8 cellular contexts compared by ENCODE assay signal in genomic region chr3:184017672-184018423, GRCh38. TPM values are rescaled to one million over a fixed set of nuclear protein-coding genes. Genes with fewer than 3 reads are reported as not detected.
DNase-seq lines count a peak whose midpoint lies in the region; ATAC-seq, FAIRE-seq and TF ChIP-seq lines count a peak whose summit lies in the region.

ABCC5 (minus strand) TSS chr3:184017884; CDS start chr3:184014392, 3,492 bp downstream.

- peak; percentile 95 for ATAC-seq in GM19468 (IDR thresholded peaks at IDR 0.05; ENCODE audit: extremely low read depth, unreplicated experiment)

- no peaks in the 10 kb centered on the region for H3K9me3 ChIP-seq in H1 (ENCODE audit: insufficient read depth in 2 of 2, low read depth in 1 of 2, low read length in 1 of 2)

- H3K79me1 ChIP-seq in H1 (ENCODE audit: low read depth, low read length) (no peaks in the 10 kb centered on the region; the same call in 1 of the 2 replicates), mesendoderm (ENCODE audit: low read length) (peaks cover 14% of the 10 kb centered on the region)

- H2BK5ac ChIP-seq in H1 (ENCODE audit: low read depth, low read length) (peak within 1 kb of the TSS; percentile 94), mesendoderm (ENCODE audit: low read length) (peak within 1 kb of the TSS; percentile 49)

- H3K9ac ChIP-seq in H1 (replicated peaks in 1 of 4; ENCODE audit: extremely low read depth in 1 of 4, low read depth in 3 of 4, low read length in 3 of 4), result peak within 1 kb of the TSS; percentile 65 to 91 (median 87)
- H3K9ac ChIP-seq in mesendoderm (ENCODE audit: low read length), result peak within 1 kb of the TSS; percentile 96

- 2% methylated on average over 52 of the region's 55 CpGs; no CpG with 5 or more reads in 1 of the 2 experiments for WGBS in H1 (ENCODE audit: extremely low coverage in 1 of 2, insufficient coverage in 1 of 2, insufficient read length in 1 of 2, insufficient replicate concordance in 2 of 2, low coverage in 1 of 2, low lambda C conversion rate in 2 of 2, missing lambda C conversion rate in 1 of 2), 2 experiments
- no CpG with 5 or more reads among the region's 55 CpGs for WGBS in mesendoderm (ENCODE audit: extremely low coverage, insufficient coverage, low lambda C conversion rate)

- H2AK5ac ChIP-seq in H1 (ENCODE audit: low read depth, low read length) (0 out of 2 replicates have a peak within 1 kb of the TSS, but pooled peaks have one; percentile 0), mesendoderm (ENCODE audit: low read length) (peak within 1 kb of the TSS; percentile 22)

- H4K5ac ChIP-seq in H1 (ENCODE audit: insufficient read length, low read depth, low read length), result peak within 1 kb of the TSS; percentile 79
- H4K5ac ChIP-seq in mesendoderm (ENCODE audit: low read length), result no peak within 1 kb of the TSS

- H3K4me2 ChIP-seq in H1 (ENCODE audit: insufficient read depth in 1 of 2, low read depth in 2 of 2, low read length in 2 of 2), result peak within 1 kb of the TSS; percentile 66 to 88
- H3K4me2 ChIP-seq in mesendoderm (ENCODE audit: low read length), result peak within 1 kb of the TSS; percentile 91

- H3K23me2 ChIP-seq in H1 (ENCODE audit: low read depth, low read length), result peaks cover 3% of the 10 kb centered on the region; the same call in 1 of the 2 replicates

- no peak within 1 kb of the TSS for H3K14ac ChIP-seq in H1 (ENCODE audit: insufficient read length)

- H2AFZ ChIP-seq in H1 (ENCODE audit: low read length), result peak within 1 kb of the TSS; percentile 100

- H3K4ac ChIP-seq in H1 (replicated peaks; ENCODE audit: insufficient read length, low read depth, low read length) (peak within 1 kb of the TSS; percentile 81), mesendoderm (ENCODE audit: low read depth, low read length) (peak within 1 kb of the TSS; percentile 88)

- H2BK20ac ChIP-seq in H1 (ENCODE audit: low read length), result no peak within 1 kb of the TSS; the same call in 1 of the 2 replicates

- H2BK120ac ChIP-seq in H1 (replicated peaks; ENCODE audit: low read depth, low read length) (no peak within 1 kb of the TSS), mesendoderm (ENCODE audit: low read depth, low read length) (no peak within 1 kb of the TSS)

- peaks cover 2 to 9% (median 7%) of the 10 kb centered on the region in 4 experiments; a peak in 3 of 7 replicates for H3K4me1 ChIP-seq in H1 (replicated peaks in 1 of 4; ENCODE audit: control insufficient read depth in 3 of 4, insufficient read depth in 4 of 4, low read length in 3 of 4)
- H3K4me1 ChIP-seq in mesendoderm (ENCODE audit: control insufficient read depth, low read depth, low read length), result peaks cover 14% of the 10 kb centered on the region

- peak within 1 kb of the TSS; percentile 95 for H4K8ac ChIP-seq in H1 (ENCODE audit: extremely low read depth, insufficient read depth, low read length)
- H4K8ac ChIP-seq in mesendoderm (ENCODE audit: low read depth, low read length), result no peak within 1 kb of the TSS

- peaks cover 0 to 6% (median under 1%) of the 10 kb centered on the region in 4 experiments; a peak in 2 of 8 replicates for H3K36me3 ChIP-seq in H1 (ENCODE audit: control insufficient read depth in 2 of 4, insufficient read depth in 4 of 4, low read length in 3 of 4)
- peaks cover 2% of the 10 kb centered on the region for H3K36me3 ChIP-seq in mesendoderm (ENCODE audit: control insufficient read depth, insufficient read depth, low read length)

- peaks cover 0 to 22% of the 10 kb centered on the region in 2 experiments; a peak in 2 of 4 replicates for H3K79me2 ChIP-seq in H1 (ENCODE audit: control insufficient read depth in 1 of 2, insufficient read depth in 2 of 2, low read length in 2 of 2)
- H3K79me2 ChIP-seq in mesendoderm (ENCODE audit: control insufficient read depth, insufficient read depth, low read length), result peaks cover 18% of the 10 kb centered on the region

- H4K20me1 ChIP-seq in H1 (replicated peaks in 1 of 2; ENCODE audit: control insufficient read depth in 1 of 2, insufficient read depth in 2 of 2, low read length in 2 of 2), result no peaks in the 10 kb centered on the region

- TF ChIP-seq POLR2A in H1 (IDR thresholded peaks at IDR 0.05; ENCODE audit: control extremely low read depth in 1 of 2, low read depth in 2 of 2, low read length in 2 of 2), result peak; percentile 84 to 86

- H3K27ac ChIP-seq in H1 (ENCODE audit: low read depth, low read length) (peak within 1 kb of the TSS; percentile 74), mesendoderm (ENCODE audit: low read depth, low read length) (no peak within 1 kb of the TSS)

- no peak for FAIRE-seq in H1 (lab: Jason Lieb, UNC)

- H2BK15ac ChIP-seq in H1 (ENCODE audit: low read length) (no peak within 1 kb of the TSS; the same call in 1 of the 2 replicates), mesendoderm (replicated peaks; ENCODE audit: low read depth) (no peak within 1 kb of the TSS)

- peak within 1 kb of the TSS; percentile 77 for H4K91ac ChIP-seq in H1 (replicated peaks; ENCODE audit: insufficient read length, low read length)

- peak; percentile 72 for DNase-seq in CMK (ENCODE audit: low read depth)
- DNase-seq in HS-5 (ENCODE audit: low read depth), result peak; percentile 70
- DNase-seq in NOMO-1 (lab: John Stamatoyannopoulos, UW; ENCODE audit: unreplicated experiment in 2 of 2), result peak; percentile 93 to 95
- DNase-seq in H1 (ENCODE audit: low read depth in 1 of 2, low spot score in 2 of 2), result peak; percentile 81 to 90
- DNase-seq in mesendoderm, result peak; percentile 97
- peak; percentile 66 for DNase-seq in stimulated activated CD8-positive, alpha-beta memory T cell treated with anti-CD3 and anti-CD28 coated beads, Interleukin-15, amount 100 ng/mL, for 1 hour (ENCODE audit: low read depth)

- TF ChIP-seq CTCF in H1 (IDR thresholded peaks at IDR 0.05; ENCODE audit: control extremely low read depth in 1 of 3, insufficient read depth in 1 of 3, low read depth in 1 of 3, low read length in 3 of 3), result no peak

- no peak within 1 kb of the TSS for H3K23ac ChIP-seq in H1 (ENCODE audit: insufficient read length)
- peak within 1 kb of the TSS; percentile 89 for H3K23ac ChIP-seq in mesendoderm (ENCODE audit: low read length)

- POLR2A ChIA-PET in activated CD8-positive, alpha-beta memory T cell treated with anti-CD3 and anti-CD28 coated beads for 36 hours (lab: Charles Lee), result no interaction called here
- POLR2A ChIA-PET in H1 (lab: Charles Lee; ENCODE audit: partially characterized antibody), result interaction anchor here (0.6 to 2.0 kb wide), 11 partner anchors 15 to 354 kb away, joined by 3 to 9 read pairs (median 3); partner anchors contain the start of gene PARL

- no peak for TF ChIP-seq RAD21 in H1 (IDR thresholded peaks at IDR 0.05 in 1 of 2, conservative IDR thresholded peaks at IDR 0.05 in 1 of 2; ENCODE audit: low read depth in 2 of 2, low read length in 2 of 2)

- peak within 1 kb of the TSS; percentile 82; the same call in 1 of the 2 replicates for H2BK12ac ChIP-seq in H1 (ENCODE audit: low read depth, low read length)

- H3K18ac ChIP-seq in H1 (ENCODE audit: extremely low read depth, low read length), result peak within 1 kb of the TSS; percentile 97
- peak within 1 kb of the TSS; percentile 68 for H3K18ac ChIP-seq in mesendoderm (ENCODE audit: low read length)

- H3K27me3 ChIP-seq in H1 (replicated peaks in 1 of 4; ENCODE audit: control insufficient read depth in 3 of 4, extremely low read depth in 1 of 4, insufficient read depth in 3 of 4, low read length in 3 of 4) (no peaks in the 10 kb centered on the region), mesendoderm (ENCODE audit: insufficient read depth, low read length, poor library complexity) (no peaks in the 10 kb centered on the region)

- CTCF ChIA-PET in activated CD8-positive, alpha-beta memory T cell treated with anti-CD3 and anti-CD28 coated beads for 36 hours (lab: Charles Lee), result interaction anchor here (0.6 to 1.5 kb wide), 9 partner anchors 14 to 232 kb away, joined by 3 to 8 read pairs (median 3); partner anchors contain the start of genes EEF1AKMT4 and PARL
- CTCF ChIA-PET in H1 (lab: Charles Lee; ENCODE audit: partially characterized antibody), result interaction anchor here (0.7 to 1.6 kb wide), 9 partner anchors 10 to 193 kb away, joined by 3 to 7 read pairs (median 4); no protein-coding TSS in a partner anchor

- no peak for TF ChIP-seq EP300 in H1 (IDR thresholded peaks at IDR 0.05; ENCODE audit: borderline replicate concordance in 1 of 2, low read depth in 2 of 2, low read length in 2 of 2)

- H3K4me3 ChIP-seq in H1 (ENCODE audit: extremely low read depth in 1 of 4, insufficient read depth in 2 of 4, low read depth in 3 of 4, low read length in 4 of 4), result peak within 1 kb of the TSS; percentile 81 to 98 (median 96)
- peak within 1 kb of the TSS; percentile 92 for H3K4me3 ChIP-seq in mesendoderm (ENCODE audit: low read length)

- H3K56ac ChIP-seq in H1 (replicated peaks; ENCODE audit: insufficient read length, low read depth, low read length) (peak within 1 kb of the TSS; percentile 91), mesendoderm (ENCODE audit: low read length) (peak within 1 kb of the TSS; percentile 99)

TF ChIP-seq in H1, 55 proteins besides CTCF, POLR2A, EP300 and RAD21 (continues in another document):
- TF ChIP-seq CEBPB (IDR thresholded peaks at IDR 0.05; ENCODE audit: low read depth, low read length) (no peak), TCF12 (IDR thresholded peaks at IDR 0.05; ENCODE audit: low read depth, low read length) (no peak), GABPA (IDR thresholded peaks at IDR 0.05; ENCODE audit: borderline replicate concordance, insufficient read depth, low read length) (no peak), USF2 (IDR thresholded peaks at IDR 0.05; ENCODE audit: low read length) (no peak), TEAD4 (IDR thresholded peaks at IDR 0.05; ENCODE audit: low read depth, low read length) (no peak)

RNA-seq across cellular contexts. Expression of gene ABCC5, which starts in this region (rescaled TPM):
- total RNA-seq in activated CD8-positive, alpha-beta memory T cell treated with anti-CD3 and anti-CD28 coated beads for 36 hours, result 10 to 100 TPM; 18.2 to 18.9 TPM
- total RNA-seq in H1 (2021; fragmentation: NEBNext Ultra II Directional; extraction: Animal tissue kit (Norgen Biotek cat#: 25700)), result 36.6 and 40.8 TPM in 2 replicates
- polyA plus RNA-seq in H1 (2011; rRNA removed), result 25.3 TPM in 2 replicates
- 30.1 TPM for polyA plus RNA-seq in H1 (2011; cell fraction: cytosol; rRNA removed)
- 73.6 TPM for polyA plus RNA-seq in H1 (2011; cell fraction: nucleus; rRNA removed)
- 24.7 to 30.8 TPM (median 27.4 TPM) in 4 replicates for polyA plus RNA-seq in H1 (2012, experiment 1 of 2)
- 6.0 TPM for polyA plus RNA-seq in H1 (2012, experiment 2 of 2)
- 29.8 TPM for polyA plus RNA-seq in H1 (2013, experiment 1 of 2)
- polyA plus RNA-seq in H1 (2013, experiment 2 of 2), result 28.5 TPM
- 33.6 and 37.4 TPM in 2 replicates for polyA minus RNA-seq in H1 (2011; rRNA and poly(A)+ RNA removed)
- 15.4 TPM for polyA minus RNA-seq in H1 (2011; cell fraction: cytosol; rRNA and poly(A)+ RNA removed)
- 38.2 TPM for polyA minus RNA-seq in H1 (2011; cell fraction: nucleus; rRNA and poly(A)+ RNA removed)
- 19.8 TPM for polyA plus RNA-seq in mesendoderm (2013, experiment 1 of 2)
- polyA plus RNA-seq in mesendoderm (2013, experiment 2 of 2), result 19.6 TPM
